ENCODE assay signal across 34 cellular contexts in the genomic region with DNA sequence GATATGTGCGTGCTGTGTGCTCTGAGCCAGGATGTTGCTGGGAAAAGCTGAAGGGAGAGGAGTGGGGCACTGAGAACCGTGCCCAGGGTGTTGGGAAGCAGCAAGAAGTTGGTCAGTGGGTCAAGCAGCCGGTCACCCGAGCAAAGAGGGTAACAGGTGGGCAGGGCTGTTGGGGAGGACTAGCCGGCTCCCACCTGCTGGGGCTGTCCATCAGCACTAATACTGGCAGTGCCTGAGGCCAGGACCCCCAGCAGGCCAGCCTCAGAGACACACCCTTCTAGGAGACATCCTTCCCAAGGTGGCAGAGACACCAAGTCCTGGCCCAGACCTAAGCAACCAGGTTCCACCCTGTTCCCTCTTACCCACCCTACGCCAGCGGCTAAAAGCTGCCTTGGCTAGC. TPM values are rescaled to one million over a fixed set of nuclear protein-coding genes. Genes with fewer than 3 reads are reported as not detected.
"Had no signal": no experiment of that assay in that cellular context is flagged by ENCODE, and none has a peak within 500 bp of the region (broad histone marks: within the 10 kb centered on the region; RNA-seq: fewer than 3 reads in every experiment).

No MANE protein-coding gene starts in this region.

- H3K27ac ChIP-seq: dorsolateral prefrontal cortex, gastrocnemius medialis, hepatocyte, left lung, neutrophil, parathyroid adenoma, right atrium auricular region, sigmoid colon, thoracic aorta, tibial nerve had no signal

- H3K36me3 Mint-ChIP-seq: mesothelial cell of epicardium; naive thymus-derived CD4-positive, alpha-beta T cell; stimulated activated naive B cell treated with anti-CD40 and anti-IgM and Interleukin-4, amounts not matched to agents 10 μg/mL and 1 μg/mL and 100 μg/mL, for 72 hours had no signal

- H3K9me3 Mint-ChIP-seq: mesothelial cell of epicardium; stimulated activated naive B cell treated with anti-CD40 and anti-IgM and Interleukin-4, amounts not matched to agents 10 μg/mL and 1 μg/mL and 100 μg/mL, for 72 hours; stimulated activated naive CD8-positive, alpha-beta T cell treated with anti-CD3 and anti-CD28 coated beads, Interleukin-15, Interleukin-2, amounts not matched to agents 100 ng/mL and 50 ng/mL, for 24 hours had no signal

- FAIRE-seq: colon, small intestine had no signal

- ATAC-seq: gastrocnemius medialis; left cardiac atrium; left lung; mucosa of descending colon; naive thymus-derived CD4-positive, alpha-beta T cell; stimulated activated naive B cell treated with anti-CD40 and anti-IgM and Interleukin-4, amounts not matched to agents 10 μg/mL and 1 μg/mL and 100 μg/mL, for 72 hours had no signal

- H3K27me3 ChIP-seq: gastrocnemius medialis had no signal

- H3K4me3 ChIP-seq: gastrocnemius medialis, hepatocyte, left lung, mucosa of descending colon, right atrium auricular region, sigmoid colon, thoracic aorta, tibial nerve had no signal

- H3K27ac Mint-ChIP-seq: mesothelial cell of epicardium; naive thymus-derived CD4-positive, alpha-beta T cell; progenitor cell of endocrine pancreas; stimulated activated naive B cell treated with anti-CD40 and anti-IgM and Interleukin-4, amounts not matched to agents 10 μg/mL and 1 μg/mL and 100 μg/mL, for 72 hours; stimulated activated naive CD8-positive, alpha-beta T cell treated with anti-CD3 and anti-CD28 coated beads, Interleukin-15, Interleukin-2, amounts not matched to agents 100 ng/mL and 50 ng/mL, for 24 hours had no signal

- H3K4me1 Mint-ChIP-seq: mesothelial cell of epicardium had no signal

- DNase-seq: dorsolateral prefrontal cortex; effector CD4-positive, alpha-beta T cell; foreskin fibroblast; gastrocnemius medialis; head of caudate nucleus; left cardiac atrium; left lung; mesenchymal stem cell; mucosa of descending colon; naive thymus-derived CD4-positive, alpha-beta T cell; sigmoid colon; small intestine; stimulated activated CD4-positive, alpha-beta T cell treated with anti-CD3 and anti-CD28 coated beads, Interleukin-15, amount 100 ng/mL, for 24 hours; stimulated activated CD4-positive, alpha-beta T cell treated with anti-CD3 and anti-CD28 coated beads, Interleukin-2, amount 100 ng/mL, for 48 hours; stimulated activated naive B cell treated with anti-CD40 and anti-IgM and Interleukin-4, amounts not matched to agents 10 μg/mL and 1 μg/mL and 100 μg/mL, for 72 hours had no signal

- H3K36me3 ChIP-seq: gastrocnemius medialis, left lung, neutrophil, right atrium auricular region, sigmoid colon, thoracic aorta, tibial nerve had no signal

- H3K4me3 Mint-ChIP-seq: naive thymus-derived CD4-positive, alpha-beta T cell; stimulated activated naive B cell treated with anti-CD40 and anti-IgM and Interleukin-4, amounts not matched to agents 10 μg/mL and 1 μg/mL and 100 μg/mL, for 72 hours; stimulated activated naive CD8-positive, alpha-beta T cell treated with anti-CD3 and anti-CD28 coated beads, Interleukin-15, Interleukin-2, amounts not matched to agents 100 ng/mL and 50 ng/mL, for 24 hours had no signal

- H3K4me1 ChIP-seq: left lung, parathyroid adenoma, right atrium auricular region, sigmoid colon, tibial nerve had no signal

- H3K9me3 ChIP-seq: gastrocnemius medialis, left lung, mucosa of descending colon, neutrophil, right atrium auricular region, sigmoid colon, thoracic aorta, tibial nerve had no signal

RNA-seq across cellular contexts. Expression of gene MYOD1, which starts 24.7 kb away (rescaled TPM):
- total RNA-seq: cerebellum; glomerular endothelial cell; hepatocyte; kidney epithelial cell; left cardiac atrium; left lung; lower leg skin; lung microvascular endothelial cell; mesothelial cell of epicardium; mucosa of descending colon; naive thymus-derived CD4-positive, alpha-beta T cell; omental fat pad; progenitor cell of endocrine pancreas; right atrium auricular region; sigmoid colon; thoracic aorta; tibial nerve; ureter had no signal
- polyA plus RNA-seq: esophagus; hepatocyte; naive thymus-derived CD4-positive, alpha-beta T cell; neural cell; sigmoid colon; small intestine had no signal

RNA-seq across cellular contexts. Expression of gene KCNC1, which starts 39.9 kb away (rescaled TPM):
- total RNA-seq: glomerular endothelial cell; kidney epithelial cell; left cardiac atrium; left lung; lung microvascular endothelial cell; naive thymus-derived CD4-positive, alpha-beta T cell; omental fat pad; right atrium auricular region; thoracic aorta; tibial nerve; ureter had no signal
- polyA plus RNA-seq: naive thymus-derived CD4-positive, alpha-beta T cell had no signal
